In the genomic region with DNA sequence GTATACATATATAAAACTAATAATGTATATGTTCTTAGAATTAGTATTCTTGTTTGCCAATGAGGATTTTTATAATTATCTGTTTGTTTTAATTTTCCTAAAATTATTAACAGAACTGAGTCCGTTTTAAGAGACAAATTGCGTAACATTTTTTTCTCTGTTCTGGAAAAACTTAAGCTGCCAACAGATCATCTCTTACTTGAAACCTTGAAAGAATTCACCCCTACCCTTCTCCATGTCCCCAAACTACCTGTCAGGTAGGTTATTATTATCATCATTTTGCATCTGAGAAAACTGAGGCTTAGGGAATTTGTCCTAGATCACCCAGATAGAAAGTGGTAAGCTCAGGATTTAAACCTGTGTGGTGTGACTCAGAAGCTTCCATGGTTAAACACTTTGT, we compare ENCODE assay signal across 2 cellular contexts.
TF ChIP-seq lines count a peak whose summit lies in the region.

No MANE protein-coding gene starts in this region.

TF ChIP-seq in Ishikawa, 13 proteins besides CTCF, POLR2A, EP300 and RAD21:
- peak; percentile 69; the same call in 1 of the 2 replicates for TF ChIP-seq CEBPB (IDR thresholded peaks at IDR 0.05)
- TF ChIP-seq YY1 (IDR thresholded peaks at IDR 0.05; ENCODE audit: low read depth): no peak

TF ChIP-seq in H1, 55 proteins besides CTCF, POLR2A, EP300 and RAD21:
- TF ChIP-seq TBP (IDR thresholded peaks at IDR 0.05; ENCODE audit: low read depth, low read length) (no peak), CEBPB (IDR thresholded peaks at IDR 0.05; ENCODE audit: low read depth, low read length) (peak; percentile 59; the same call in 1 of the 2 replicates)
